ENCODE assay signal across 8 cellular contexts in genomic region chr6:13273931-13274706, GRCh38. TPM values are rescaled to one million over a fixed set of nuclear protein-coding genes. Genes with fewer than 3 reads are reported as not detected.
DNase-seq lines count a peak whose midpoint lies in the region; ATAC-seq and TF ChIP-seq lines count a peak whose summit lies in the region.

No MANE protein-coding gene starts in this region.

- no peaks in the 10 kb centered on the region for H4K20me1 ChIP-seq in Karpas-422 (ENCODE audit: insufficient read depth, low read depth, low read length)

- no peak overlapping the region for H3K18ac ChIP-seq in neuronal stem cell (ENCODE audit: low read length)

- intact Hi-C loops in stomach (cut with DNase I; ENCODE audit: low total_unique reads) = no loop called here

- no peak overlapping the region for H3K23ac ChIP-seq in neuronal stem cell (ENCODE audit: low read depth, low read length, poor library complexity)

- no peak overlapping the region for H3K14ac ChIP-seq in neuronal stem cell (ENCODE audit: low read length)

- H2AK5ac ChIP-seq in neuronal stem cell (ENCODE audit: low read depth, low read length) = no peak overlapping the region

- H3K4me3 ChIP-seq in Karpas-422 (ENCODE audit: low read length) = peak overlapping the region; percentile 60
- H3K4me3 ChIP-seq in mesodermal cell (ENCODE audit: extremely low read depth, insufficient read depth, low read length, poor library complexity, severe bottlenecking) = no peak overlapping the region
- H3K4me3 ChIP-seq in stomach = peak overlapping the region in 3 of 4 donors; percentile 5 to 28 (median 27)
- H3K4me3 ChIP-seq in neuronal stem cell (ENCODE audit: low read length in 2 of 2) = no peak overlapping the region

- no peak overlapping the region for H2AFZ ChIP-seq in Karpas-422 (ENCODE audit: low read length)
- H2AFZ ChIP-seq in neuronal stem cell (ENCODE audit: low read length) = no peak overlapping the region

- peak overlapping the region; percentile 65 for H3K9ac ChIP-seq in Karpas-422 (ENCODE audit: low read length)
- H3K9ac ChIP-seq in neuronal stem cell (ENCODE audit: low read depth, low read length, poor library complexity) = no peak overlapping the region

- H3K27ac ChIP-seq in Karpas-422 (ENCODE audit: low read length) (no peak overlapping the region), mesodermal cell (ENCODE audit: low read depth, low read length, severe bottlenecking) (peak overlapping the region; percentile 5), stomach (peak overlapping the region in 1 of 5 donors; percentile 66), neuronal stem cell (replicated peaks; ENCODE audit: low read length) (no peak overlapping the region)

- H3K9me3 ChIP-seq in Karpas-422 (ENCODE audit: low read length) = no peaks in the 10 kb centered on the region
- no peaks in the 10 kb centered on the region for H3K9me3 ChIP-seq in mesodermal cell (ENCODE audit: control insufficient read depth, low read length)
- no peaks in the 10 kb centered on the region for H3K9me3 ChIP-seq in stomach
- H3K9me3 ChIP-seq in neuronal stem cell (replicated peaks in 1 of 2; ENCODE audit: control insufficient read depth in 2 of 2, insufficient read depth in 1 of 2, low read depth in 1 of 2, low read length in 2 of 2) = no peaks in the 10 kb centered on the region

- no peaks in the 10 kb centered on the region for H3K79me1 ChIP-seq in neuronal stem cell (ENCODE audit: low read depth, low read length)

- H3K4me1 ChIP-seq in Karpas-422 (ENCODE audit: low read length) = peaks cover 38% of the 10 kb centered on the region
- peaks cover 28% of the 10 kb centered on the region for H3K4me1 ChIP-seq in mesodermal cell (ENCODE audit: control insufficient read depth, insufficient read depth, low read length, poor library complexity, severe bottlenecking)
- peaks cover 0 to 21% (median 2%) of the 10 kb centered on the region in 4 donors for H3K4me1 ChIP-seq in stomach
- H3K4me1 ChIP-seq in neuronal stem cell (ENCODE audit: control insufficient read depth in 2 of 2, insufficient read depth in 1 of 2, low read depth in 1 of 2, low read length in 2 of 2) = peaks cover 2 to 3% of the 10 kb centered on the region in 2 donors

- H3K79me2 ChIP-seq in Karpas-422 (ENCODE audit: low read length) = no peaks in the 10 kb centered on the region

- no peak for TF ChIP-seq CTCF in stomach (IDR thresholded peaks at IDR 0.05)

- WGBS in mesodermal cell (ENCODE audit: insufficient coverage in 2 of 2), 2 experiments = 94 to 97% methylated on average over 10 to 14 of the region's 21 CpGs
- 26 to 48% (median 45%) methylated on average over 21 of the region's 21 CpGs for WGBS in stomach, 5 donors
- WGBS in neuronal stem cell (ENCODE audit: extremely low coverage in 2 of 2, insufficient read length in 2 of 2, insufficient replicate concordance in 1 of 2), 2 donors = no CpG with 5 or more reads among the region's 21 CpGs

- H3K4me2 ChIP-seq in Karpas-422 (ENCODE audit: low read depth, low read length, poor library complexity, severe bottlenecking) (peak overlapping the region; percentile 77), neuronal stem cell (ENCODE audit: insufficient read depth, low read length, poor library complexity, severe bottlenecking) (no peak overlapping the region)

- no peak overlapping the region for H2BK15ac ChIP-seq in neuronal stem cell (ENCODE audit: low read length)

- DNase-seq in Karpas-422 (peak; percentile 44), activated T-cell treated with anti-CD3 and anti-CD28 coated beads for 24 hours (ENCODE audit: low read depth) (peak; percentile 47), stomach (peak; percentile 31), NCI-H1930 (lab: John Stamatoyannopoulos, UW) (no peak), neuronal stem cell (ENCODE audit: low spot score) (no peak), dermis blood vessel endothelial cell (no peak)

- no peaks in the 10 kb centered on the region for H3K9me2 ChIP-seq in Karpas-422 (replicated peaks; ENCODE audit: insufficient read depth, low read length)

- H3K27me3 ChIP-seq in Karpas-422 (ENCODE audit: low read length) (no peaks in the 10 kb centered on the region), stomach (no peaks in the 10 kb centered on the region), neuronal stem cell (ENCODE audit: control insufficient read depth in 3 of 3, insufficient read depth in 3 of 3, low read depth in 1 of 3, low read length in 3 of 3) (no peaks in the 10 kb centered on the region)

- H3K36me3 ChIP-seq in Karpas-422 (ENCODE audit: insufficient read depth, low read length) (no peaks in the 10 kb centered on the region), mesodermal cell (ENCODE audit: control insufficient read depth, insufficient read depth, low read length) (no peaks in the 10 kb centered on the region), stomach (peaks cover 0 to 40% (median 7%) of the 10 kb centered on the region in 4 donors), neuronal stem cell (replicated peaks in 1 of 2; ENCODE audit: control insufficient read depth in 2 of 2, insufficient read depth in 2 of 2, low read length in 2 of 2) (peaks cover 0 to 1% of the 10 kb centered on the region in 2 donors)

- H2BK12ac ChIP-seq in neuronal stem cell (ENCODE audit: low read length) = no peak overlapping the region

- H4K91ac ChIP-seq in neuronal stem cell (ENCODE audit: low read depth, low read length, poor library complexity) = no peak overlapping the region

- TF ChIP-seq POLR2A in stomach (IDR thresholded peaks at IDR 0.05) = no peak

- no peak overlapping the region for H4K8ac ChIP-seq in neuronal stem cell (ENCODE audit: low read depth, low read length)

- TF ChIP-seq EP300 in stomach (IDR thresholded peaks at IDR 0.05) = no peak

- no peak overlapping the region for H2BK5ac ChIP-seq in neuronal stem cell (ENCODE audit: low read length)

- H2BK120ac ChIP-seq in neuronal stem cell (ENCODE audit: low read depth, low read length) = no peak overlapping the region

- no peak overlapping the region for H3K4ac ChIP-seq in neuronal stem cell (ENCODE audit: low read length)

- peak; percentile 39 for ATAC-seq in GM21423 (IDR thresholded peaks at IDR 0.05; ENCODE audit: unreplicated experiment)

RNA-seq across cellular contexts. Expression of gene TBC1D7, which starts 54.2 kb away (rescaled TPM):
- 16.3 and 28.6 TPM in 2 replicates for total RNA-seq in Karpas-422 (2014; rRNA removed; shearing (Covaris generic); ENCODE audit: low replicate concordance)
- polyA plus RNA-seq in mesodermal cell (2013, experiment 1 of 2) = 55.5 TPM
- 49.7 TPM for polyA plus RNA-seq in mesodermal cell (2013, experiment 2 of 2)
- total RNA-seq in stomach (10 to 100 TPM in 1 of 5 donors, 1 to 10 TPM in 3, not detected in 1; 2.7 to 20.4 (median 7.5) TPM), dermis blood vessel endothelial cell (15.0 and 16.6 TPM in 2 replicates)
- polyA plus RNA-seq in stomach = 10 to 100 TPM in 2 of 3 donors, 1 to 10 TPM in 1; 8.2 to 15.3 (median 10.2) TPM
- polyA plus RNA-seq in neuronal stem cell (2013, experiment 1 of 2) = 35.5 TPM
- polyA plus RNA-seq in neuronal stem cell (2013, experiment 2 of 2) = 37.0 TPM

Comparison
In these comparisons a context has a peak if more than half of its experiments do, and no peak if none do; other contexts are left out.
1. DNase-seq: peak in Karpas-422 (single experiment), activated T-cell treated with anti-CD3 and anti-CD28 coated beads for 24 hours (single experiment) and stomach (single experiment); none in NCI-H1930 (0 of 2), neuronal stem cell (single experiment) and dermis blood vessel endothelial cell (single experiment).
2. H3K4me3 ChIP-seq: peak in Karpas-422 (single experiment) and stomach (3 of 4); none in mesodermal cell (single experiment) and neuronal stem cell (0 of 2).